ENCODE assay signal across 8 cellular contexts in the genomic region with DNA sequence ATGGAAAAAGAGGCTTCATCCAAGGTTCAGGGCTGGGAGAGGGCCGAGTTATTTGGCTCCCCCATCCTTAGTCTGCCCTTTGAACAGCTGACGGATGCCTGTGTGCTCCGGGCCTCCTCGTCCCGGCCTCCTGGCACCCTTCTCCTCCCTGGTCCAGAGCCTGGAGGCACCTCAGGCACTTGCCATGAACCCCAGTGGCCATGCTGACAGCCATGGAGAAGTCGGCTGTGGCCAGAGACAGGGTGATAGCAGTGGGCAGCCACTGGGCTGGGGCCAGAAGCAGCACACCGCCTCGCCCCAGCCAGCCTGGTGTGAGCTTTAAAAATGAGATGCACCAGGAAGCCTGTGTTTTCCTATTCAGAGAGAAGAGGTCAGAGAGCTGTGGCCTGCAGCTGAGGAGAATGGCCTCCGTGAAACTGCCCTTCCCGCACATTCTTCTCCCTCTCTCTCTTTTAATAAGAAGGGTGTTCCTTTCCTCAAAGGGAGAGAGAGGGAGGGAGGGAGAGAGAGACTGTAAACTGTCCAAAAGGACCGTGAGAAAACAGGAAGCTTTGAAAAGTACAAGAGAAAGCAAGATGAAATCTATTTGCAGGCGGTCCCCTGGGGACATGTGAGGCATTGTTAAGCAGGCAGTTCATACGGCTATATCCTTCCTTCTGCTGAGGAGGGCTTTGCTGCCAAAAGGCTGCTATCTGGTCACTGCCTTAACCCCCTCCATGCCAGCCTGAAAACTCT. TPM values are rescaled to one million over a fixed set of nuclear protein-coding genes. Genes with fewer than 3 reads are reported as not detected.
DNase-seq lines count a peak whose midpoint lies in the region; ATAC-seq and TF ChIP-seq lines count a peak whose summit lies in the region.

No MANE protein-coding gene starts in this region.

- H3K79me2 ChIP-seq in DND-41 (ENCODE audit: insufficient read depth, low read length): no peaks in the 10 kb centered on the region

- H3K4me3 ChIP-seq in DND-41 (ENCODE audit: low read depth in 1 of 2, low read length in 2 of 2) (no peak overlapping the region), dorsolateral prefrontal cortex (peak overlapping the region in 1 of 59 donors; percentile 1)

- no peaks in the 10 kb centered on the region for H3K4me1 ChIP-seq in DND-41 (ENCODE audit: insufficient read depth, low read length)

- DNase-seq in DND-41 (no peak), MV-4-11 (lab: John Stamatoyannopoulos, UW) (peak; percentile 46), dorsolateral prefrontal cortex (no peak), mucosa of gallbladder (ENCODE audit: low spot score) (peak; percentile 59), T-helper 2 cell (no peak), NCI-H2081 treated with DMSO at 0.1 percent for 48 hours (lab: John Stamatoyannopoulos, UW) (no peak)

- H2AFZ ChIP-seq in DND-41 (ENCODE audit: low read depth, low read length): no peak overlapping the region

- TF ChIP-seq CTCF in DND-41 (IDR thresholded peaks at IDR 0.05; ENCODE audit: borderline replicate concordance, extremely low read depth, low read length, poor library complexity, severe bottlenecking) (no peak), dorsolateral prefrontal cortex (IDR thresholded peaks at IDR 0.05 in 54 of 56, conservative IDR thresholded peaks at IDR 0.05 in 2 of 56; ENCODE audit: low read depth in 1 of 56, partially characterized antibody in 56 of 56) (no peak)

- H3K27ac ChIP-seq in DND-41 (ENCODE audit: low read length) (no peak overlapping the region), dorsolateral prefrontal cortex (peak overlapping the region in 55 of 59 donors; percentile 6 to 94 (median 78))

- H3K9ac ChIP-seq in DND-41 (ENCODE audit: low read depth, low read length): no peak overlapping the region

- H3K4me2 ChIP-seq in DND-41 (ENCODE audit: insufficient read depth, low read length): no peak overlapping the region

- no peaks in the 10 kb centered on the region for H3K27me3 ChIP-seq in DND-41 (ENCODE audit: insufficient read depth, low read length, poor library complexity)
- H3K27me3 ChIP-seq in dorsolateral prefrontal cortex: no peaks in the 10 kb centered on the region

- no peaks in the 10 kb centered on the region for H3K36me3 ChIP-seq in DND-41 (ENCODE audit: insufficient read depth, low read length)

- ATAC-seq in DND-41 (ENCODE audit: insufficient read depth, low read depth): peak; percentile 50; the same call in 2 of the 3 replicates
- peak; percentile 91 for ATAC-seq in GM21576 (IDR thresholded peaks at IDR 0.05; ENCODE audit: unreplicated experiment)
- ATAC-seq in HG03045 (IDR thresholded peaks at IDR 0.05; ENCODE audit: unreplicated experiment): no peak

- no peaks in the 10 kb centered on the region for H3K9me3 ChIP-seq in DND-41 (ENCODE audit: insufficient read depth, low read length, severe bottlenecking)

- no peaks in the 10 kb centered on the region for H4K20me1 ChIP-seq in DND-41 (ENCODE audit: insufficient read depth, low read length)

- intact Hi-C loops in dorsolateral prefrontal cortex (cut with DNase I): no loop called here

RNA-seq across cellular contexts. Expression of a gene that starts 55.3 kb away (rescaled TPM):
- 10 to 100 TPM in 1 of 120 experiments, 1 to 10 TPM in 118, under 1 TPM in 1; 0.42 to 10.1 (median 3.9) TPM for total RNA-seq in dorsolateral prefrontal cortex
- 3.1 TPM for total RNA-seq in mucosa of gallbladder

Comparison
In these comparisons a context has a peak if more than half of its experiments do, and no peak if none do; other contexts are left out.
1. DNase-seq: peak in MV-4-11 (single experiment) and mucosa of gallbladder (single experiment); none in DND-41 (single experiment), dorsolateral prefrontal cortex (0 of 10), T-helper 2 cell (0 of 5) and NCI-H2081 treated with DMSO at 0.1 percent for 48 hours (single experiment).